In the genomic region with DNA sequence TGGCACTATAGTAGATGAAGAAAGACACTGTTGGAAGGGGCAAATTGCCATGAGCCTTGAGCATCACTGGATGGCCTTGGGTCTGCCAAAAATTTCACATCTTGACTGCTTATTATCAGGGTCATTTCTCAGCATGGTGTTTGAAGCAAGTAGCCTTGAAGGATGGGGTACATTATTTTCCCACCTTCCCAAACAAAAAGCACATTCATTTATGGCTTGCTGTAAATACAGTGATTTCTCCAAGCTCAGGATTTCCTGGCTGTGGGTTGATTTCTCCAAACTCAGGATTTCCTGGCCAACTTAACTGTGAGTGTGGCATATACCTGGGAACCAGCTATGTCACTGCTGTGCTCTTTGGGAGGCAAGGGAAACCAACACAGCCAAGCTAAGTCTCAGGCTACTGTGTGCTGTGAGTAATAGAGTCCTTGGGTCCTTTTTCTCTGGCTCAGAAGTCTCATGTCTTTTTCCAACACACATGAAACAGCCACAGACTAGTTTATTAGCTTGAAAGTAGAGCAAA, we compare ENCODE assay signal across 7 cellular contexts.
"Had no signal": no experiment of that assay in that cellular context is flagged by ENCODE, and none has a peak within 500 bp of the region (broad histone marks: within the 10 kb centered on the region; RNA-seq: fewer than 3 reads in every experiment).

No MANE protein-coding gene starts in this region.

- H3K9ac ChIP-seq: GM23248 had no signal

- ATAC-seq: HepG2 had no signal

- H3K27ac Mint-ChIP-seq: H9, IgD-negative memory B cell had no signal

- H3K4me3 Mint-ChIP-seq: H9, IgD-negative memory B cell had no signal

- H3K27me3 Mint-ChIP-seq: IgD-negative memory B cell had no signal

- H3K4me3 ChIP-seq: GM23248 had no signal

- DNase-seq: H9, HCEC 1CT, KBM-7 had no signal

- H3K36me3 Mint-ChIP-seq: IgD-negative memory B cell had no signal

- H3K4me1 Mint-ChIP-seq: IgD-negative memory B cell had no signal

- H3K27ac ChIP-seq: GM23248, HL-60 had no signal

- H2AFZ ChIP-seq: GM23248 had no signal

- H3K9me3 Mint-ChIP-seq: H9 had no signal
